Comparison of ENCODE assay signal across 15 cellular contexts in the genomic region with DNA sequence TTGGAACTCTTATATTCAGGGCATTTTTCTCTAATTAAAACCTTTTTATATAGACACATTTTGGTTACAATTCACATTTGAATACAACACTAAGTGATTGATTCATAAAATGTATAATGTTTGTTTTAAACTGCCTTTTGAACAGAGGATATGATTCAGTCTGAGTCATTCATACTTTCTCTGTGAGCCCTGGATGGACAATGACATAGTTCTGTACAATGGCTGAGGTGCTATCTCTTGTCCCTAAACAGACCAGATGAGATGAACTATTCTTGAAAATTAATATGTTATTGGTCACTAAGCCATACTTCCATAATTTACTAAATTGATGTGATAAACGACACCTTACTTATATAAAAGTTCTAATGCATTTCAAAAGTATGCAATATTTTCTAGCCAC.
DNase-seq lines count a peak whose midpoint lies in the region; ATAC-seq, FAIRE-seq and TF ChIP-seq lines count a peak whose summit lies in the region.
"Had no signal": no experiment of that assay in that cellular context is flagged by ENCODE, and none has a peak within 500 bp of the region (broad histone marks: within the 10 kb centered on the region; RNA-seq: fewer than 3 reads in every experiment).

No MANE protein-coding gene starts in this region.

- no peak overlapping the region for H2BK20ac ChIP-seq in IMR-90 (ENCODE audit: low read depth, low read length)

- H3K4me2 ChIP-seq in IMR-90 (ENCODE audit: low read depth, low read length) = no peak overlapping the region
- H3K4me2 ChIP-seq in keratinocyte (ENCODE audit: control insufficient read depth, extremely low read depth, insufficient read depth, low read depth, low read length) = no peak overlapping the region

- in situ Hi-C loops in IMR-90 (cut with MboI; ENCODE audit: low sequenced_read_pairs) (no loop called here), brain microvascular endothelial cell (cut with HindIII; ENCODE audit: low pct_ligation_motif_present, low sequenced_read_pairs) (no loop called here)

- H4K20me1 ChIP-seq in IMR-90 (ENCODE audit: insufficient read depth, low read length) (no peaks in the 10 kb centered on the region), keratinocyte (ENCODE audit: control insufficient read depth, extremely low read depth, insufficient read depth, low read length) (no peaks in the 10 kb centered on the region)

- H3K4me1 ChIP-seq in IMR-90 (ENCODE audit: control insufficient read depth, insufficient read depth, low read length) = no peaks in the 10 kb centered on the region
- peaks cover 11% of the 10 kb centered on the region for H3K4me1 ChIP-seq in keratinocyte (ENCODE audit: control insufficient read depth, extremely low read depth, insufficient read depth, low read length)
- H3K4me1 ChIP-seq: prostate gland had no signal

- no peak overlapping the region for H3K14ac ChIP-seq in IMR-90 (replicated peaks; ENCODE audit: low read depth, low read length)

- H4K8ac ChIP-seq in IMR-90 (ENCODE audit: low read depth in 2 of 2, low read length in 2 of 2) = no peak overlapping the region

- H3K18ac ChIP-seq in IMR-90 (ENCODE audit: low read depth, low read length) = no peak overlapping the region

- dilution Hi-C loops in IMR-90 (cut with HindIII; ENCODE audit: low sequenced_read_pairs, unreplicated experiment) (no loop called here), keratinocyte (cut with MboI; ENCODE audit: extremely low pct_ligation_motif_present, low sequenced_read_pairs) (no loop called here)

- CTCF ChIA-PET in IMR-90 (lab: Yijun Ruan, JAX) = no interaction called here

- no CpG with 5 or more reads among the region's 1 CpG for WGBS in IMR-90 (ENCODE audit: extremely low coverage in 2 of 2, insufficient read length in 1 of 2), 2 experiments

- H2BK5ac ChIP-seq in IMR-90 (ENCODE audit: low read depth, low read length, poor library complexity, severe bottlenecking) = no peak overlapping the region

- peak; percentile 25 for DNase-seq in COLO829 (ENCODE audit: low spot score)
- peak; percentile 64 for DNase-seq in IMR-90
- peak; percentile 70 for DNase-seq in brain microvascular endothelial cell
- peak; percentile 15 for DNase-seq in keratinocyte (ENCODE audit: low read depth, low spot score)
- DNase-seq in ureter (ENCODE audit: low spot score) = no peak
- DNase-seq in middle frontal gyrus (ENCODE audit: extremely low spot score, low spot score) = no peak
- DNase-seq: foreskin melanocyte; NCI-H1105; NCI-H345; stimulated activated CD4-positive, alpha-beta T cell treated with anti-CD3 and anti-CD28 coated beads, Interleukin-2, amount 100 ng/mL, for 24 hours had no signal

- no peaks in the 10 kb centered on the region for H3K79me1 ChIP-seq in IMR-90 (ENCODE audit: low read depth in 1 of 2, low read length in 2 of 2)

- H4K91ac ChIP-seq in IMR-90 (ENCODE audit: insufficient read depth, low read depth, low read length) = no peak overlapping the region

- TF ChIP-seq CTCF in IMR-90 (conservative IDR thresholded peaks at IDR 0.05; ENCODE audit: low read depth, low read length) (no peak), brain microvascular endothelial cell (IDR thresholded peaks at IDR 0.05; ENCODE audit: low read depth, low read length, missing control alignments) (no peak), keratinocyte (optimal IDR thresholded peaks at IDR 0.05 in 1 of 3, IDR thresholded peaks at IDR 0.05 in 1 of 3, conservative IDR thresholded peaks at IDR 0.05 in 1 of 3; ENCODE audit: extremely low read depth in 1 of 3, insufficient read depth in 2 of 3, low read length in 3 of 3) (no peak)

- H3K4ac ChIP-seq in IMR-90 (ENCODE audit: low read depth, low read length) = no peak overlapping the region

- H3K36me3 ChIP-seq in IMR-90 (ENCODE audit: control insufficient read depth, insufficient read depth, low read length) (no peaks in the 10 kb centered on the region), brain microvascular endothelial cell (replicated peaks) (no peaks in the 10 kb centered on the region), keratinocyte (ENCODE audit: control insufficient read depth in 2 of 2, extremely low read depth in 1 of 2, insufficient read depth in 2 of 2, low read length in 2 of 2) (no peaks in the 10 kb centered on the region)
- H3K36me3 ChIP-seq: prostate gland had no signal

- BruUV-seq in IMR-90 (replicated peaks; lab: Mats Ljungman, UMichigan) = no TSS peak

- no peaks in the 10 kb centered on the region for H3K79me2 ChIP-seq in keratinocyte (ENCODE audit: control insufficient read depth, insufficient read depth, low read length)

- H3K9me1 ChIP-seq in IMR-90 (ENCODE audit: insufficient read depth, low read length) (no peaks in the 10 kb centered on the region), keratinocyte (ENCODE audit: control insufficient read depth, extremely low read depth, insufficient read depth, low read length) (no peaks in the 10 kb centered on the region)

- peak; percentile 29; the same call in 1 of the 2 replicates for ATAC-seq in IMR-90 (ENCODE audit: low read depth)
- ATAC-seq in GM19455 (IDR thresholded peaks at IDR 0.05; ENCODE audit: unreplicated experiment) = no peak
- ATAC-seq in GM21723 (IDR thresholded peaks at IDR 0.05; ENCODE audit: unreplicated experiment) = no peak

- peak; percentile 51 for FAIRE-seq in keratinocyte (lab: Jason Lieb, UNC)
- FAIRE-seq: GM18507 had no signal

- H3K56ac ChIP-seq in IMR-90 (ENCODE audit: extremely low read depth, insufficient read depth, low read length) = no peak overlapping the region

- H3K27me3 ChIP-seq in IMR-90 (ENCODE audit: control insufficient read depth, insufficient read depth, low read length) = no peaks in the 10 kb centered on the region
- H3K27me3 ChIP-seq in brain microvascular endothelial cell (replicated peaks) = no peaks in the 10 kb centered on the region
- no peaks in the 10 kb centered on the region for H3K27me3 ChIP-seq in keratinocyte (ENCODE audit: control insufficient read depth, extremely low read depth, insufficient read depth, low read length)

- intact Hi-C loops in IMR-90 (cut with micrococcal nuclease) = no loop called here

- H3K9me3 ChIP-seq in IMR-90 (ENCODE audit: control insufficient read depth, insufficient read depth, low read length) = no peaks in the 10 kb centered on the region
- no peaks in the 10 kb centered on the region for H3K9me3 ChIP-seq in keratinocyte (ENCODE audit: control insufficient read depth, low read depth, low read length)
- H3K9me3 ChIP-seq: prostate gland had no signal

- POLR2A ChIA-PET in IMR-90 (lab: Charles Lee; ENCODE audit: unreplicated experiment) = no interaction called here

- H3K9ac ChIP-seq in IMR-90 (ENCODE audit: low read depth, low read length) (no peak overlapping the region), keratinocyte (ENCODE audit: control insufficient read depth, extremely low read depth, insufficient read depth, low read length) (no peak overlapping the region)

- no peak overlapping the region for H2AK5ac ChIP-seq in IMR-90 (ENCODE audit: low read depth, low read length)

- TF ChIP-seq POLR2A in IMR-90 (IDR thresholded peaks at IDR 0.05; ENCODE audit: low read depth, low read length) = no peak

- H2BK15ac ChIP-seq in IMR-90 (ENCODE audit: low read depth, low read length) = no peak overlapping the region

- H3K4me3 ChIP-seq in IMR-90 (ENCODE audit: insufficient read depth, low read depth, low read length) = no peak overlapping the region
- no peak overlapping the region for H3K4me3 ChIP-seq in brain microvascular endothelial cell (ENCODE audit: low read depth, low read length)
- H3K4me3 ChIP-seq in keratinocyte (ENCODE audit: control insufficient read depth in 2 of 3, extremely low read depth in 1 of 3, insufficient read depth in 2 of 3, low read depth in 1 of 3, low read length in 3 of 3) = no peak overlapping the region
- H3K4me3 ChIP-seq: coronary artery, prostate gland had no signal

- H3K23ac ChIP-seq in IMR-90 (ENCODE audit: low read depth, low read length) = no peak overlapping the region

- H3K27ac ChIP-seq in IMR-90 (ENCODE audit: insufficient read depth, low read length) = no peak overlapping the region
- H3K27ac ChIP-seq in brain microvascular endothelial cell = no peak overlapping the region
- H3K27ac ChIP-seq in keratinocyte (ENCODE audit: control insufficient read depth, insufficient read depth, low read length) = no peak overlapping the region
- H3K27ac ChIP-seq: coronary artery, prostate gland had no signal

- no peak overlapping the region for H2AK9ac ChIP-seq in IMR-90 (replicated peaks; ENCODE audit: low read depth, low read length, poor library complexity)

- H2AFZ ChIP-seq in IMR-90 (replicated peaks; ENCODE audit: low read length, poor library complexity) (no peak overlapping the region), keratinocyte (ENCODE audit: control insufficient read depth, low read length) (no peak overlapping the region)

- TF ChIP-seq RAD21 in IMR-90 (IDR thresholded peaks at IDR 0.05; ENCODE audit: low read length) = no peak

- no peak overlapping the region for H2BK120ac ChIP-seq in IMR-90 (ENCODE audit: low read depth, low read length)

- H4K5ac ChIP-seq in IMR-90 (ENCODE audit: low read depth, low read length) = no peak overlapping the region

TF ChIP-seq in IMR-90, 13 proteins besides CTCF, POLR2A, EP300 and RAD21:
- no peak for TF ChIP-seq CEBPB (IDR thresholded peaks at IDR 0.05; ENCODE audit: low read depth, low read length)
- TF ChIP-seq, protein P1, sequence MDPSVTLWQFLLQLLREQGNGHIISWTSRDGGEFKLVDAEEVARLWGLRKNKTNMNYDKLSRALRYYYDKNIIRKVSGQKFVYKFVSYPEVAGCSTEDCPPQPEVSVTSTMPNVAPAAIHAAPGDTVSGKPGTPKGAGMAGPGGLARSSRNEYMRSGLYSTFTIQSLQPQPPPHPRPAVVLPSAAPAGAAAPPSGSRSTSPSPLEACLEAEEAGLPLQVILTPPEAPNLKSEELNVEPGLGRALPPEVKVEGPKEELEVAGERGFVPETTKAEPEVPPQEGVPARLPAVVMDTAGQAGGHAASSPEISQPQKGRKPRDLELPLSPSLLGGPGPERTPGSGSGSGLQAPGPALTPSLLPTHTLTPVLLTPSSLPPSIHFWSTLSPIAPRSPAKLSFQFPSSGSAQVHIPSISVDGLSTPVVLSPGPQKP (IDR thresholded peaks at IDR 0.05; ENCODE audit: borderline replicate concordance, low read depth, low read length) = no peak
- no peak for TF ChIP-seq RFX5 (IDR thresholded peaks at IDR 0.05; ENCODE audit: low read depth, low read length)
- TF ChIP-seq FOS (IDR thresholded peaks at IDR 0.05; ENCODE audit: low read depth, low read length) = 0 out of 2 replicates have a peak, but pooled peaks have one; percentile 37
TF ChIP-seq in IMR-90: peak in this region for 1.

Comparison
In these comparisons a context has a peak if more than half of its experiments do, and no peak if none do; other contexts are left out.
1. DNase-seq: peak in COLO829 (single experiment), IMR-90 (single experiment), brain microvascular endothelial cell (single experiment) and keratinocyte (single experiment); none in ureter (single experiment) and middle frontal gyrus (single experiment).